1 cellular context compared by ENCODE assay signal in genomic region chr1:185376840-185377635, GRCh38.
TF ChIP-seq lines count a peak whose summit lies in the region.

No MANE protein-coding gene starts in this region.

TF ChIP-seq in K562, 482 proteins besides CTCF, POLR2A, EP300 and RAD21 (continued from another document):
- TF ChIP-seq BRF2 (IDR thresholded peaks at IDR 0.05; ENCODE audit: borderline replicate concordance, insufficient read depth, insufficient read length), result no peak
- no peak for TF ChIP-seq ZEB2 (IDR thresholded peaks at IDR 0.05)
- no peak for TF ChIP-seq ZNF584 (CRISPR knock-in tag; IDR thresholded peaks at IDR 0.05; ENCODE audit: low read depth)
- TF ChIP-seq CBX1 (IDR thresholded peaks at IDR 0.05; ENCODE audit: low read depth), result no peak
- TF ChIP-seq ZNF197 (CRISPR knock-in tag; IDR thresholded peaks at IDR 0.05; ENCODE audit: low read depth), result no peak
- no peak for TF ChIP-seq CCAR2 (IDR thresholded peaks at IDR 0.05; ENCODE audit: low read depth, low read length)
- TF ChIP-seq KHSRP (IDR thresholded peaks at IDR 0.05), result no peak
- no peak for TF ChIP-seq DLX4 (CRISPR knock-in tag; IDR thresholded peaks at IDR 0.05)
- no peak for TF ChIP-seq BRD4 (IDR thresholded peaks at IDR 0.05)
- TF ChIP-seq ARID3A (IDR thresholded peaks at IDR 0.05; ENCODE audit: borderline replicate concordance, low read depth, low read length), result no peak
- no peak for TF ChIP-seq CREB3 (tag; conservative IDR thresholded peaks at IDR 0.05; ENCODE audit: low read depth)
- TF ChIP-seq COPS2 (conservative IDR thresholded peaks at IDR 0.05), result no peak
- no peak for TF ChIP-seq ZSCAN32 (CRISPR knock-in tag; IDR thresholded peaks at IDR 0.05)
- no peak for TF ChIP-seq PKNOX1 (IDR thresholded peaks at IDR 0.05)
- no peak for TF ChIP-seq CBFB (CRISPR knock-in tag; IDR thresholded peaks at IDR 0.05)
TF ChIP-seq in K562: peak in this region for 0.
